In the genomic region with DNA sequence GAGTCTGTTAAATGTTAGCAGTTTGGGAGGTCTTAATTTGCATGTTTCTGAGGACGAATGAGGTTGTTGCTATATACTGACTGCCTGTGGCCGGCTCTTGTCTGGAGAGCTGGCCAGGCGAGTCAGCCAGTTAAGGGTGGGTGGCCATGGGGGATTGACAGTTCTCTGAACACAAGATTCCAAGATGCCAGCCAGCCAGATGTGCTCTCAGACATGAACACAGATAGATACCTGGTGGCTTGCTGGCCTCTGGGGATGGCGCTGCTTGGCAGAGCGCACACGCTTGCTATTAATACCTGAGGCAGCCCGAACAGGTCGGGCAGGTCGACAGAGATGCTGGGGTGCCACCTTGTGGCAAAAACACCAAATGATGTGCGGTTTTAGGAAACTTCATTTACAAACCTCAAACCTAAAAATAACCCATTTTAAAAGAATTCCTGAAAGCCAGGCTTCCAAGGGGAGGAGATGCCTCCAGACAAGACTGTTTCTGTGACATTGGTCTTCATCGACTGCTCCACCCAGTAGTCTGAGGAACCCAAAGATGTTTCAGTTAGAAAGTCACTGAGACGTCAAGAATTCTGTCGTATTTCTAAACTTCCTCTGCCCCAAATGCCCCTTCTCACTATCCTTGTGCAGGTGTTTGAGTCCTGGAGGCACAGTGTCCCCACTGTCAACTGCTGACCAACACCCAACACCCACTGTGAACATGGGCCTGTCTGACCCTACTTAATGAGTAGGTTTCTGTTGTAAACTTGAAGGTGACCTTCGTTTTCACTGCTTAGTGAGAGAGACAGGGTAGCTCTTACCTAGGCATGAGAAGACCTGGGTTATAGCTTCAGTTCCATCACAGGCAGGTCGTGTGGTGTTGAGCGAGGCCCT, we compare ENCODE assay signal across 8 cellular contexts.
DNase-seq lines count a peak whose midpoint lies in the region; ATAC-seq and TF ChIP-seq lines count a peak whose summit lies in the region.

No MANE protein-coding gene starts in this region.

- no peaks in the 10 kb centered on the region for H3K9me3 ChIP-seq in lower lobe of right lung

- no peak overlapping the region for H3K4me3 Mint-ChIP-seq in activated CD4-positive, alpha-beta T cell treated with anti-CD3 and anti-CD28 coated beads for 36 hours
- H3K4me3 Mint-ChIP-seq in chondrocyte (ENCODE audit: unreplicated experiment) = no peak overlapping the region

- intact Hi-C loops in activated CD4-positive, alpha-beta T cell treated with anti-CD3 and anti-CD28 coated beads for 36 hours (cut with DNase I, micrococcal nuclease) = loop anchor here (1.0 to 5.0 kb wide), 5 partner anchors 15 to 342 kb away; partner anchors contain the start of gene RPEL1 (in 1 of the 2)
- intact Hi-C loops in lower lobe of right lung (cut with DNase I) = no loop called here

- TF ChIP-seq CTCF in chondrocyte (IDR thresholded peaks at IDR 0.05) (peak; percentile 96), lower lobe of right lung (IDR thresholded peaks at IDR 0.05) (peak; percentile 65)

- H3K4me1 Mint-ChIP-seq in activated CD4-positive, alpha-beta T cell treated with anti-CD3 and anti-CD28 coated beads for 36 hours = peaks cover 12% of the 10 kb centered on the region
- peaks cover 18% of the 10 kb centered on the region for H3K4me1 Mint-ChIP-seq in chondrocyte (ENCODE audit: low read depth)

- H3K36me3 Mint-ChIP-seq in activated CD4-positive, alpha-beta T cell treated with anti-CD3 and anti-CD28 coated beads for 36 hours (ENCODE audit: low read depth) = no peaks in the 10 kb centered on the region
- peaks cover 32% of the 10 kb centered on the region for H3K36me3 Mint-ChIP-seq in chondrocyte (ENCODE audit: low read depth)

- no peaks in the 10 kb centered on the region for H3K27me3 ChIP-seq in lower lobe of right lung (ENCODE audit: low read depth)

- CTCF ChIA-PET in activated CD4-positive, alpha-beta T cell treated with anti-CD3 and anti-CD28 coated beads for 36 hours (lab: Charles Lee) = interaction anchor here (0.6 to 2.3 kb wide), 12 partner anchors 34 to 495 kb away, joined by 3 to 26 read pairs (median 4); partner anchors contain the start of gene CNNM2

- POLR2A ChIA-PET in activated CD4-positive, alpha-beta T cell treated with anti-CD3 and anti-CD28 coated beads for 36 hours (lab: Charles Lee) = no interaction called here

- no peak overlapping the region for H3K27ac Mint-ChIP-seq in activated CD4-positive, alpha-beta T cell treated with anti-CD3 and anti-CD28 coated beads for 36 hours
- no peak overlapping the region for H3K27ac Mint-ChIP-seq in chondrocyte (ENCODE audit: unreplicated experiment)

- DNase-seq in Daoy (ENCODE audit: low read depth) (peak; percentile 37), NCI-H1105 treated with DMSO at 0.1 percent for 48 hours (lab: John Stamatoyannopoulos, UW) (peak; percentile 47), chondrocyte (ENCODE audit: low spot score) (no peak), lower lobe of right lung (peak; percentile 73)
- DNase-seq in activated CD4-positive, alpha-beta T cell treated with anti-CD3 and anti-CD28 coated beads for 36 hours = peak; percentile 84
- DNase-seq in stimulated activated CD8-positive, alpha-beta memory T cell treated with anti-CD3 and anti-CD28 coated beads, Interleukin-15, amount 100 ng/mL, for 4 hours (ENCODE audit: low read depth in 2 of 2) = peak; percentile 24 to 37

- peaks cover 11% of the 10 kb centered on the region for H3K4me1 ChIP-seq in lower lobe of right lung

- no peak overlapping the region for H3K4me3 ChIP-seq in lower lobe of right lung

- peak; percentile 63 for ATAC-seq in GM21825 (IDR thresholded peaks at IDR 0.05; ENCODE audit: unreplicated experiment)
- ATAC-seq in activated CD4-positive, alpha-beta T cell treated with anti-CD3 and anti-CD28 coated beads for 36 hours = peak; percentile 86
- ATAC-seq in lower lobe of right lung = peak; percentile 81 to 85
- no peak for ATAC-seq in HG03521 (IDR thresholded peaks at IDR 0.05; ENCODE audit: unreplicated experiment)

- no peaks in the 10 kb centered on the region for H3K27me3 Mint-ChIP-seq in activated CD4-positive, alpha-beta T cell treated with anti-CD3 and anti-CD28 coated beads for 36 hours
- H3K27me3 Mint-ChIP-seq in chondrocyte (ENCODE audit: low read depth) = no peaks in the 10 kb centered on the region

- no peaks in the 10 kb centered on the region for H3K36me3 ChIP-seq in lower lobe of right lung

- H3K27ac ChIP-seq in lower lobe of right lung = no peak overlapping the region

- H3K9me3 Mint-ChIP-seq in activated CD4-positive, alpha-beta T cell treated with anti-CD3 and anti-CD28 coated beads for 36 hours (ENCODE audit: low read depth) = no peaks in the 10 kb centered on the region
- H3K9me3 Mint-ChIP-seq in chondrocyte (ENCODE audit: low read depth) = no peaks in the 10 kb centered on the region
